In genomic region chr21:29939859-29940245, GRCh38 we compare ENCODE assay signal across 10 cellular contexts. TPM values are rescaled to one million over a fixed set of nuclear protein-coding genes. Genes with fewer than 3 reads are reported as not detected.
DNase-seq lines count a peak whose midpoint lies in the region; ATAC-seq and TF ChIP-seq lines count a peak whose summit lies in the region.
"Had no signal": no experiment of that assay in that cellular context is flagged by ENCODE, and none has a peak within 500 bp of the region (broad histone marks: within the 10 kb centered on the region; RNA-seq: fewer than 3 reads in every experiment).

GRIK1 (minus strand) TSS chr21:29939996.

- H3K4me1 ChIP-seq in iPS-20b (ENCODE audit: insufficient read depth, low read length) (no peaks in the 10 kb centered on the region; the same call in 1 of the 2 replicates), subcutaneous abdominal adipose tissue (ENCODE audit: control insufficient read depth in 5 of 5, insufficient read depth in 5 of 5, low read length in 5 of 5) (peaks cover 0 to 15% (median 12%) of the 10 kb centered on the region in 5 donors)

- in situ Hi-C loops in astrocyte of the spinal cord (cut with HindIII; ENCODE audit: low sequenced_read_pairs), result no loop called here

- no peaks in the 10 kb centered on the region; the same call in none of the 2 replicates for H3K27me3 Mint-ChIP-seq in HFFc6 (ENCODE audit: insufficient read depth)

- H3K27ac ChIP-seq in iPS-20b (ENCODE audit: low read length) (no peak within 1 kb of the TSS), subcutaneous abdominal adipose tissue (ENCODE audit: low read depth, low read length) (no peak within 1 kb of the TSS)

- H3K4me3 ChIP-seq in astrocyte of the spinal cord (ENCODE audit: low read depth, low read length) (peak within 1 kb of the TSS; percentile 35), iPS-20b (ENCODE audit: low read length) (peak within 1 kb of the TSS; percentile 93), subcutaneous abdominal adipose tissue (ENCODE audit: low read depth in 1 of 5, low read length in 5 of 5) (peak within 1 kb of the TSS; percentile 10 to 57 (median 42))

- peaks cover 28% of the 10 kb centered on the region for H3K9me3 Mint-ChIP-seq in HFFc6

- H3K27ac Mint-ChIP-seq in HFFc6, result no peak within 1 kb of the TSS

- H3K27me3 ChIP-seq in iPS-20b (ENCODE audit: insufficient read depth, low read length), result peaks cover 64% of the 10 kb centered on the region
- peaks cover 17 to 25% (median 24%) of the 10 kb centered on the region in 5 donors for H3K27me3 ChIP-seq in subcutaneous abdominal adipose tissue (ENCODE audit: control insufficient read depth in 5 of 5, insufficient read depth in 4 of 5, low read length in 5 of 5)

- no peak within 1 kb of the TSS for H3K4me3 Mint-ChIP-seq in HFFc6

- no peak for TF ChIP-seq CTCF in astrocyte of the spinal cord (IDR thresholded peaks at IDR 0.05; ENCODE audit: low read depth, low read length)
- no peak for TF ChIP-seq CTCF in HFFc6 (IDR thresholded peaks at IDR 0.05)

- no peaks in the 10 kb centered on the region for H3K9me3 ChIP-seq in iPS-20b (ENCODE audit: insufficient read depth, low read depth, low read length)
- no peaks in the 10 kb centered on the region for H3K9me3 ChIP-seq in subcutaneous abdominal adipose tissue (ENCODE audit: control insufficient read depth in 5 of 5, low read length in 5 of 5)

- H3K9ac ChIP-seq in iPS-20b (ENCODE audit: low read depth, low read length) (peak within 1 kb of the TSS; percentile 56; the same call in 1 of the 2 replicates), subcutaneous abdominal adipose tissue (ENCODE audit: low read length in 5 of 5) (no peak within 1 kb of the TSS)

- no peaks in the 10 kb centered on the region for H3K36me3 ChIP-seq in iPS-20b (ENCODE audit: insufficient read depth, low read depth, low read length)
- H3K36me3 ChIP-seq in subcutaneous abdominal adipose tissue (ENCODE audit: control insufficient read depth in 5 of 5, insufficient read depth in 5 of 5, low read length in 5 of 5), result no peaks in the 10 kb centered on the region

- DNase-seq in NOMO-1 (lab: John Stamatoyannopoulos, UW; ENCODE audit: unreplicated experiment in 2 of 2), result peak; percentile 5 to 9
- no peak for DNase-seq in NOMO-1 treated with dmso at 0.1 percent for 144 hours (lab: John Stamatoyannopoulos, UW; ENCODE audit: unreplicated experiment)
- DNase-seq in astrocyte of the spinal cord (ENCODE audit: low read depth, low spot score), result peak; percentile 13
- no peak for DNase-seq in HFFc6
- no peak for DNase-seq in EL
- DNase-seq: NCI-H1048 had no signal

- H3K4me1 Mint-ChIP-seq in HFFc6 (ENCODE audit: low read depth), result no peaks in the 10 kb centered on the region

- no peaks in the 10 kb centered on the region; the same call in 1 of the 2 replicates for H3K36me3 Mint-ChIP-seq in HFFc6 (ENCODE audit: low read depth)

- ATAC-seq in GM21619 (IDR thresholded peaks at IDR 0.05; ENCODE audit: unreplicated experiment), result no peak

RNA-seq across cellular contexts. Expression of gene GRIK1, which starts in this region (rescaled TPM):
- total RNA-seq in HFFc6 (2021; fragmentation: NEBNext Ultra II Directional; extraction: Animal tissue kit (Norgen Biotek cat#: 25700)), result not detected
- total RNA-seq: mononuclear cell had no signal

Comparison
In these comparisons a context has a peak if more than half of its experiments do, and no peak if none do; other contexts are left out.
1. DNase-seq: peak in NOMO-1 (2 of 2) and astrocyte of the spinal cord (single experiment); none in NOMO-1 treated with dmso at 0.1 percent for 144 hours (single experiment), HFFc6 (single experiment) and EL (single experiment).
2. H3K4me3 ChIP-seq: peak in every context shown above with its lines; median percentile 93 in iPS-20b; 42 in subcutaneous abdominal adipose tissue; 35 in astrocyte of the spinal cord.